In genomic region chr11:78961186-78961782, GRCh38 we compare ENCODE assay signal across 8 cellular contexts.
DNase-seq lines count a peak whose midpoint lies in the region; ATAC-seq, FAIRE-seq and TF ChIP-seq lines count a peak whose summit lies in the region.

No MANE protein-coding gene starts in this region.

- WGBS in small intestine, 3 donors = 39 to 52% (median 40%) methylated on average over 3 of the region's 3 CpGs

- in situ Hi-C loops in SK-MEL-5 (cut with HindIII; ENCODE audit: low pct_unique_long_range_greater_than_20kb, low sequenced_read_pairs) = no loop called here

- no peak overlapping the region for H3K4me3 Mint-ChIP-seq in CD8-positive, alpha-beta T cell

- no peak for FAIRE-seq in small intestine (lab: Jason Lieb, UNC)

- TF ChIP-seq CTCF in CD8-positive, alpha-beta T cell (IDR thresholded peaks at IDR 0.05) = no peak

- no peaks in the 10 kb centered on the region for H3K9me3 ChIP-seq in small intestine (ENCODE audit: control insufficient read depth, low read depth)
- no peaks in the 10 kb centered on the region for H3K9me3 ChIP-seq in CD8-positive, alpha-beta T cell (ENCODE audit: low read length)

- no peak overlapping the region for H3K4me3 ChIP-seq in small intestine (ENCODE audit: low read depth in 1 of 2, low read length in 2 of 2)
- H3K4me3 ChIP-seq in CD8-positive, alpha-beta T cell (ENCODE audit: low read depth, low read length) = no peak overlapping the region

- H3K27me3 ChIP-seq in small intestine (ENCODE audit: control insufficient read depth in 2 of 2, insufficient read depth in 2 of 2, low read length in 2 of 2) = peaks cover 0 to 4% of the 10 kb centered on the region in 2 donors
- H3K27me3 ChIP-seq in CD8-positive, alpha-beta T cell (ENCODE audit: insufficient read depth, low read length) = peaks cover 4% of the 10 kb centered on the region

- peaks cover 37% of the 10 kb centered on the region for H3K27me3 Mint-ChIP-seq in CD8-positive, alpha-beta T cell (ENCODE audit: low read depth)

- no peaks in the 10 kb centered on the region for H3K36me3 ChIP-seq in small intestine (ENCODE audit: control insufficient read depth in 2 of 2, insufficient read depth in 2 of 2, low read length in 2 of 2)
- H3K36me3 ChIP-seq in CD8-positive, alpha-beta T cell (ENCODE audit: insufficient read depth, low read length) = no peaks in the 10 kb centered on the region

- intact Hi-C loops in Right ventricle myocardium superior (cut with DNase I) = loop anchor here (5.0 kb wide), 1 partner anchor 314 kb away; no protein-coding TSS in a partner anchor
- intact Hi-C loops in cardiac septum (cut with DNase I) = loop anchor here (5.0 kb wide), 1 partner anchor 314 kb away; no protein-coding TSS in a partner anchor
- intact Hi-C loops in left cardiac atrium (cut with DNase I) = loop anchor here in 1 of 2 donors (2.0 kb wide), 1 partner anchor 316 kb away; no protein-coding TSS in a partner anchor
- intact Hi-C loops in CD8-positive, alpha-beta T cell (cut with DNase I, micrococcal nuclease) = no loop called here

- ATAC-seq in Right ventricle myocardium superior (ENCODE audit: poor library complexity) = peak; percentile 39
- ATAC-seq in left cardiac atrium = peak; percentile 47 to 82
- ATAC-seq in GM19324 (IDR thresholded peaks at IDR 0.05; ENCODE audit: low FRiP score, unreplicated experiment) = no peak
- no peak for ATAC-seq in CD8-positive, alpha-beta T cell
- ATAC-seq in HG03159 (IDR thresholded peaks at IDR 0.05; ENCODE audit: unreplicated experiment) = no peak

- CTCF ChIA-PET in CD8-positive, alpha-beta T cell (lab: Charles Lee) = no interaction called here

- POLR2A ChIA-PET in CD8-positive, alpha-beta T cell (lab: Charles Lee) = no interaction called here

- H3K4me1 ChIP-seq in small intestine (ENCODE audit: control insufficient read depth in 2 of 2, insufficient read depth in 1 of 2, low read depth in 1 of 2, low read length in 1 of 2) = no peaks in the 10 kb centered on the region
- H3K4me1 ChIP-seq in CD8-positive, alpha-beta T cell (ENCODE audit: insufficient read depth, low read length) = no peaks in the 10 kb centered on the region

- H3K4me1 Mint-ChIP-seq in CD8-positive, alpha-beta T cell (ENCODE audit: low read depth) = peaks cover 5% of the 10 kb centered on the region

- no peaks in the 10 kb centered on the region for H3K36me3 Mint-ChIP-seq in CD8-positive, alpha-beta T cell

- H3K27ac ChIP-seq in small intestine (ENCODE audit: low read depth in 1 of 2, low read length in 1 of 2) = no peak overlapping the region
- H3K27ac ChIP-seq in CD8-positive, alpha-beta T cell (ENCODE audit: low read depth, low read length) = no peak overlapping the region

- H3K27ac Mint-ChIP-seq in CD8-positive, alpha-beta T cell = no peak overlapping the region

- no peaks in the 10 kb centered on the region for H3K9me3 Mint-ChIP-seq in CD8-positive, alpha-beta T cell

- no peak for DNase-seq in Right ventricle myocardium superior
- DNase-seq in cardiac septum (ENCODE audit: low spot score) = no peak
- peak; percentile 33 for DNase-seq in SK-MEL-5 (ENCODE audit: low read depth, low spot score)
- no peak for DNase-seq in left cardiac atrium
- DNase-seq in small intestine = peak; percentile 25
- DNase-seq in CD8-positive, alpha-beta T cell = no peak

Comparison
In these comparisons a context has a peak if more than half of its experiments do, and no peak if none do; other contexts are left out.
1. ATAC-seq: peak in Right ventricle myocardium superior (single experiment) and left cardiac atrium (2 of 2); none in GM19324 (single experiment), CD8-positive, alpha-beta T cell (single experiment) and HG03159 (single experiment).
2. DNase-seq: peak in SK-MEL-5 (single experiment) and small intestine (single experiment); none in Right ventricle myocardium superior (single experiment), cardiac septum (single experiment), left cardiac atrium (single experiment) and CD8-positive, alpha-beta T cell (0 of 7).
3. intact Hi-C loops: an anchor here in Right ventricle myocardium superior (5.0 kb wide) and cardiac septum (5.0 kb wide); none called in CD8-positive, alpha-beta T cell.